1 cellular context compared by ENCODE assay signal in the genomic region with DNA sequence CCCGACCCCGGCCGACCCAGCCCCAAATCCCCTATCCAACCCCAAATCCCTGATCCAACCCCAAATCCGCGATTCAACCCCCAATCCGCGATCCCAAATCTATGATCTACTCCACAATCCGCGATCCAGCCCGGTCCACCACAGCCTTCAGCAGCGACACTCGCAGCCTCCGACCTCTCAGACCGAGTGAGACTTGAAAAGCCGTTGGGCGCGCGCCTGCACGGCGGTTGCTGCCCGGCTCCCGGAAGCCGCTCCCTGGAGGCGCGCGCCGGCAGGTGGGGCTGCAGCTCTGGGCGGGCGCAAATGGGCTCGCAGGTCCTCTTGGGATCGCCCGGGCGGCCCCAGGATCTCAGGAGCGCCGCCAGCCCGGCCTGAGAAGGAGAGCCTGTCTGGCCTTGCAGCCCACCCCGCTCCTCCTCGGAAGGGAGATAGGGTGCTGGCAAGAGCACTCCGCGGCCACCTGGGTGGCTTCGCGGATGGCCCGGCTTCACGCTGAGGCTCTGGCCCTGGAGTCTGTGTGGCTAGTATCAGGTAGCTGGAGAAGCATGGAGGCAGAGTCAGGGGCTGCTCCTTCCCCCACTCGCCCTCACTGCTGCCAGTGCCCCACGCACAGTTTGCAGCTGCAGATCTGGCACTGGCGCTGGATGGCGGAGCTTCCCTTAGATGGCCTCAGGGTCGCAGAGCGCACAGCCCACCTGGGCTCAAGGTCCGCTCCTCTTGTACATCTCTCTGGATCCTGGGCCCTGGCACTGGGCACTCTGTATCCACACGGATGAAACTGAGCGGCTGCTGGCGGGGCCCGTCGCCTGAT.
TF ChIP-seq lines count a peak whose summit lies in the region.
"Not testable (repeated sequence)": the region's sequence is repeated elsewhere in the genome, so short reads cannot be mapped to it uniquely, and the experiment has no call there.

No MANE protein-coding gene starts in this region.

TF ChIP-seq in HepG2, 621 proteins besides CTCF, POLR2A, EP300 and RAD21 (continued from another document and continues in another):
- TF ChIP-seq, protein P1, sequence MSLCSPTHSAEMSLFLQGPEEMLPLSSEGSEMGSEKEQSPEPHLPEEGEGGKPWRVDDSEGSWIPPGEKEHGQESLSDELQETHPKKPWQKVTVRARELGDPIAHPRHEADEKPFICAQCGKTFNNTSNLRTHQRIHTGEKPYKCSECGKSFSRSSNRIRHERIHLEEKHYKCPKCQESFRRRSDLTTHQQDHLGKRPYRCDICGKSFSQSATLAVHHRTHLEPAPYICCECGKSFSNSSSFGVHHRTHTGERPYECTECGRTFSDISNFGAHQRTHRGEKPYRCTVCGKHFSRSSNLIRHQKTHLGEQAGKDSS (CRISPR knock-in tag; IDR thresholded peaks at IDR 0.05; ENCODE audit: borderline replicate concordance, low read depth), result 0 out of 2 replicates have a peak, but pooled peaks have one; percentile 25
- TF ChIP-seq HIVEP1 (CRISPR knock-in tag; IDR thresholded peaks at IDR 0.05) (peak; percentile 51; the same call in 1 of the 2 replicates), ZBTB38 (CRISPR knock-in tag; IDR thresholded peaks at IDR 0.05) (peak; percentile 33; the same call in 1 of the 2 replicates), ZNF687 (CRISPR knock-in tag; IDR thresholded peaks at IDR 0.05) (peak; percentile 76), SNAPC5 (CRISPR knock-in tag; IDR thresholded peaks at IDR 0.05; ENCODE audit: borderline replicate concordance) (peak; percentile 47; the same call in 1 of the 2 replicates), RARA (CRISPR knock-in tag; IDR thresholded peaks at IDR 0.05) (peak; percentile 14; the same call in 1 of the 2 replicates), KAT8 (CRISPR knock-in tag; IDR thresholded peaks at IDR 0.05) (peak; percentile 39; the same call in 1 of the 2 replicates), HDAC2 (CRISPR knock-in tag; IDR thresholded peaks at IDR 0.05) (0 out of 2 replicates have a peak, but pooled peaks have one; percentile 25), PHF21A (CRISPR knock-in tag; IDR thresholded peaks at IDR 0.05) (peak; percentile 58; the same call in 1 of the 2 replicates), KDM2A (CRISPR knock-in tag; IDR thresholded peaks at IDR 0.05; ENCODE audit: borderline replicate concordance, low read depth) (peak; percentile 73), SALL1 (CRISPR knock-in tag; IDR thresholded peaks at IDR 0.05) (peak; percentile 36; the same call in 1 of the 2 replicates), RBM39 (IDR thresholded peaks at IDR 0.05; ENCODE audit: low read depth, low read length, poor library complexity, severe bottlenecking) (peak; percentile 65), GABPA (CRISPR knock-in tag; IDR thresholded peaks at IDR 0.05; ENCODE audit: low read depth) (peak; percentile 46; the same call in 1 of the 2 replicates), ZMYM3 (CRISPR knock-in tag; IDR thresholded peaks at IDR 0.05) (peak; percentile 52), ZNF333 (CRISPR knock-in tag; IDR thresholded peaks at IDR 0.05; ENCODE audit: borderline replicate concordance) (0 out of 2 replicates have a peak, but pooled peaks have one; percentile 36), ELF3 (CRISPR knock-in tag; IDR thresholded peaks at IDR 0.05) (peak; percentile 63), ZNF574 (CRISPR knock-in tag; IDR thresholded peaks at IDR 0.05) (peak; percentile 62), DMAP1 (CRISPR knock-in tag; IDR thresholded peaks at IDR 0.05) (peak; percentile 15; the same call in 1 of the 2 replicates), BORCS8-MEF2B (CRISPR knock-in tag; IDR thresholded peaks at IDR 0.05) (peak; percentile 48; the same call in 1 of the 2 replicates), ZNF143 (CRISPR knock-in tag; IDR thresholded peaks at IDR 0.05) (peak; percentile 79), GABPB1 (CRISPR knock-in tag; IDR thresholded peaks at IDR 0.05) (peak; percentile 90), ZNF430 (CRISPR knock-in tag; IDR thresholded peaks at IDR 0.05) (peak; percentile 51; the same call in 1 of the 2 replicates), ZBTB14 (CRISPR knock-in tag; IDR thresholded peaks at IDR 0.05) (peak; percentile 87), NFAT5 (CRISPR knock-in tag; IDR thresholded peaks at IDR 0.05) (0 out of 2 replicates have a peak, but pooled peaks have one; percentile 3)
- TF ChIP-seq, protein P2, sequence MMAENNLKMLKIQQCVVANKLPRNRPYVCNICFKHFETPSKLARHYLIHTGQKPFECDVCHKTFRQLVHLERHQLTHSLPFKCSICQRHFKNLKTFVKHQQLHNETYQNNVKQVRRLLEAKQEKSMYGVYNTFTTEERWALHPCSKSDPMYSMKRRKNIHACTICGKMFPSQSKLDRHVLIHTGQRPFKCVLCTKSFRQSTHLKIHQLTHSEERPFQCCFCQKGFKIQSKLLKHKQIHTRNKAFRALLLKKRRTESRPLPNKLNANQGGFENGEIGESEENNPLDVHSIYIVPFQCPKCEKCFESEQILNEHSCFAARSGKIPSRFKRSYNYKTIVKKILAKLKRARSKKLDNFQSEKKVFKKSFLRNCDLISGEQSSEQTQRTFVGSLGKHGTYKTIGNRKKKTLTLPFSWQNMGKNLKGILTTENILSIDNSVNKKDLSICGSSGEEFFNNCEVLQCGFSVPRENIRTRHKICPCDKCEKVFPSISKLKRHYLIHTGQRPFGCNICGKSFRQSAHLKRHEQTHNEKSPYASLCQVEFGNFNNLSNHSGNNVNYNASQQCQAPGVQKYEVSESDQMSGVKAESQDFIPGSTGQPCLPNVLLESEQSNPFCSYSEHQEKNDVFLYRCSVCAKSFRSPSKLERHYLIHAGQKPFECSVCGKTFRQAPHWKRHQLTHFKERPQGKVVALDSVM (CRISPR knock-in tag; IDR thresholded peaks at IDR 0.05), result peak; percentile 49; the same call in 1 of the 2 replicates
- TF ChIP-seq, protein P3, sequence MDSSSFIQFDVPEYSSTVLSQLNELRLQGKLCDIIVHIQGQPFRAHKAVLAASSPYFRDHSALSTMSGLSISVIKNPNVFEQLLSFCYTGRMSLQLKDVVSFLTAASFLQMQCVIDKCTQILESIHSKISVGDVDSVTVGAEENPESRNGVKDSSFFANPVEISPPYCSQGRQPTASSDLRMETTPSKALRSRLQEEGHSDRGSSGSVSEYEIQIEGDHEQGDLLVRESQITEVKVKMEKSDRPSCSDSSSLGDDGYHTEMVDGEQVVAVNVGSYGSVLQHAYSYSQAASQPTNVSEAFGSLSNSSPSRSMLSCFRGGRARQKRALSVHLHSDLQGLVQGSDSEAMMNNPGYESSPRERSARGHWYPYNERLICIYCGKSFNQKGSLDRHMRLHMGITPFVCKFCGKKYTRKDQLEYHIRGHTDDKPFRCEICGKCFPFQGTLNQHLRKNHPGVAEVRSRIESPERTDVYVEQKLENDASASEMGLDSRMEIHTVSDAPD (CRISPR knock-in tag; IDR thresholded peaks at IDR 0.05), result peak; percentile 60; the same call in 1 of the 2 replicates
- not testable (repeated sequence) for TF ChIP-seq GABPA (IDR thresholded peaks at IDR 0.05; ENCODE audit: low read depth, low read length)
- TF ChIP-seq, protein P4, sequence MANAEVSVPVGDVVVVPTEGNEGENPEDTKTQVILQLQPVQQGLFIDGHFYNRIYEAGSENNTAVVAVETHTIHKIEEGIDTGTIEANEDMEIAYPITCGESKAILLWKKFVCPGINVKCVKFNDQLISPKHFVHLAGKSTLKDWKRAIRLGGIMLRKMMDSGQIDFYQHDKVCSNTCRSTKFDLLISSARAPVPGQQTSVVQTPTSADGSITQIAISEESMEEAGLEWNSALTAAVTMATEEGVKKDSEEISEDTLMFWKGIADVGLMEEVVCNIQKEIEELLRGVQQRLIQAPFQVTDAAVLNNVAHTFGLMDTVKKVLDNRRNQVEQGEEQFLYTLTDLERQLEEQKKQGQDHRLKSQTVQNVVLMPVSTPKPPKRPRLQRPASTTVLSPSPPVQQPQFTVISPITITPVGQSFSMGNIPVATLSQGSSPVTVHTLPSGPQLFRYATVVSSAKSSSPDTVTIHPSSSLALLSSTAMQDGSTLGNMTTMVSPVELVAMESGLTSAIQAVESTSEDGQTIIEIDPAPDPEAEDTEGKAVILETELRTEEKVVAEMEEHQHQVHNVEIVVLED (CRISPR knock-in tag; IDR thresholded peaks at IDR 0.05; ENCODE audit: borderline replicate concordance), result peak; percentile 44; the same call in 1 of the 2 replicates
- TF ChIP-seq, protein P5, sequence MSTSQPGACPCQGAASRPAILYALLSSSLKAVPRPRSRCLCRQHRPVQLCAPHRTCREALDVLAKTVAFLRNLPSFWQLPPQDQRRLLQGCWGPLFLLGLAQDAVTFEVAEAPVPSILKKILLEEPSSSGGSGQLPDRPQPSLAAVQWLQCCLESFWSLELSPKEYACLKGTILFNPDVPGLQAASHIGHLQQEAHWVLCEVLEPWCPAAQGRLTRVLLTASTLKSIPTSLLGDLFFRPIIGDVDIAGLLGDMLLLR (CRISPR knock-in tag; IDR thresholded peaks at IDR 0.05), result peak; percentile 60; the same call in 1 of the 2 replicates
